Comparison of ENCODE assay signal across 15 cellular contexts in the genomic region with DNA sequence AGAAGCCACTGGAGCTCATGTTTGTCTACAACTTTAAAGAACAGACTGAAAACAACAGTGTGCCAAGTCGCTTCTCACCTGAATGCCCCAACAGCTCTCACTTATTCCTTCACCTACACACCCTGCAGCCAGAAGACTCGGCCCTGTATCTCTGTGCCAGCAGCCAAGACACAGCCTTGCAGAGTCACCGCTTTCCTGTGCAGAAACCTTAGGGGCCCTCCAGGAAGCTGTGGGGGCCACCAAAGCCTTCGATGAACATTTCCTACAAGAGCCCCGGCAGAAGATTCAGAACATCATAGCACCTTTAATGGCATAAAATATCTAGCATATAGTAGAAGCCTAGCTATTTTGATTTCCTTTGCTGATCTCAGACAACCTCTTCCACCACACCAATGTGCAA.
A peak's percentile ranks its signal among the peaks of the same experiment; 100 is the strongest.
DNase-seq lines count a peak whose midpoint lies in the region; ATAC-seq and TF ChIP-seq lines count a peak whose summit lies in the region.
"Had no signal": no experiment of that assay in that cellular context is flagged by ENCODE, and none has a peak within 500 bp of the region (broad histone marks: within the 10 kb centered on the region; RNA-seq: fewer than 3 reads in every experiment).

No MANE protein-coding gene starts in this region.

- DNase-seq in activated T-cell treated with anti-CD3 and anti-CD28 coated beads for 48 hours (ENCODE audit: low read depth) (peak; percentile 35), GDM1 (lab: John Stamatoyannopoulos, UW) (peak; percentile 21), hippocampal formation (lab: John Stamatoyannopoulos, UW) (no peak), NCI-H2029 treated with DMSO at 0.1 percent for 48 hours (lab: John Stamatoyannopoulos, UW) (no peak)
- DNase-seq in activated T-cell treated with anti-CD3 and anti-CD28 coated beads, Interleukin-2, amount 50 U/mL, for 1 hour: no peak
- no peak for DNase-seq in activated T-cell treated with anti-CD3 and anti-CD28 coated beads, Interleukin-2, amount 50 U/mL, for 4 hours
- no peak for DNase-seq in natural killer cell treated with Interleukin-12 subunit alpha and Interleukin-12 subunit beta and Interleukin-15 and Interleukin-18, amount 100 ng/mL, for 72 hours (ENCODE audit: low spot score)
- DNase-seq: Caco-2, NCI-H82, Peyer's patch, testis had no signal

- peaks cover 5% of the 10 kb centered on the region for H3K27me3 Mint-ChIP-seq in activated T-cell treated with anti-CD3 and anti-CD28 coated beads, Interleukin-2, amount 50 U/mL, for 4 hours (ENCODE audit: low read depth)
- H3K27me3 Mint-ChIP-seq in natural killer cell treated with Interleukin-12 subunit alpha and Interleukin-12 subunit beta and Interleukin-15 and Interleukin-18, amount 100 ng/mL, for 72 hours: peaks cover 2 to 18% of the 10 kb centered on the region in 2 donors

- H3K9me3 Mint-ChIP-seq in activated T-cell treated with anti-CD3 and anti-CD28 coated beads, Interleukin-2, amount 50 U/mL, for 4 hours: no peaks in the 10 kb centered on the region
- no peaks in the 10 kb centered on the region for H3K9me3 Mint-ChIP-seq in natural killer cell treated with Interleukin-12 subunit alpha and Interleukin-12 subunit beta and Interleukin-15 and Interleukin-18, amount 100 ng/mL, for 72 hours

- H3K27me3 ChIP-seq in gastroesophageal sphincter: peaks cover 5% of the 10 kb centered on the region
- H3K27me3 ChIP-seq: neutrophil, Peyer's patch, testis had no signal

- no peak overlapping the region for H3K4me3 Mint-ChIP-seq in activated T-cell treated with anti-CD3 and anti-CD28 coated beads, Interleukin-2, amount 50 U/mL, for 4 hours
- H3K4me3 Mint-ChIP-seq in natural killer cell treated with Interleukin-12 subunit alpha and Interleukin-12 subunit beta and Interleukin-15 and Interleukin-18, amount 100 ng/mL, for 72 hours: no peak overlapping the region
- H3K4me3 Mint-ChIP-seq: mesothelial cell of epicardium had no signal

- no peak overlapping the region for H3K4me3 ChIP-seq in gastroesophageal sphincter
- H3K4me3 ChIP-seq: Peyer's patch, testis had no signal

- H3K4me1 Mint-ChIP-seq in activated T-cell treated with anti-CD3 and anti-CD28 coated beads, Interleukin-2, amount 50 U/mL, for 4 hours (ENCODE audit: low read depth): peaks cover 3% of the 10 kb centered on the region
- H3K4me1 Mint-ChIP-seq in natural killer cell treated with Interleukin-12 subunit alpha and Interleukin-12 subunit beta and Interleukin-15 and Interleukin-18, amount 100 ng/mL, for 72 hours (ENCODE audit: low read depth in 2 of 2): peaks cover 0 to 14% of the 10 kb centered on the region in 2 donors
- H3K4me1 Mint-ChIP-seq: mesothelial cell of epicardium had no signal

- H3K36me3 Mint-ChIP-seq in activated T-cell treated with anti-CD3 and anti-CD28 coated beads, Interleukin-2, amount 50 U/mL, for 4 hours (ENCODE audit: insufficient read depth): no peaks in the 10 kb centered on the region
- no peaks in the 10 kb centered on the region for H3K36me3 Mint-ChIP-seq in natural killer cell treated with Interleukin-12 subunit alpha and Interleukin-12 subunit beta and Interleukin-15 and Interleukin-18, amount 100 ng/mL, for 72 hours
- H3K36me3 Mint-ChIP-seq: mesothelial cell of epicardium had no signal

- H3K4me1 ChIP-seq in gastroesophageal sphincter: no peaks in the 10 kb centered on the region
- H3K4me1 ChIP-seq: Caco-2, Peyer's patch, testis had no signal

- H3K9me3 ChIP-seq in gastroesophageal sphincter: no peaks in the 10 kb centered on the region
- H3K9me3 ChIP-seq: Caco-2, neutrophil, Peyer's patch, testis had no signal

- TF ChIP-seq CTCF in gastroesophageal sphincter (IDR thresholded peaks at IDR 0.05): no peak

- H3K27ac Mint-ChIP-seq in natural killer cell treated with Interleukin-12 subunit alpha and Interleukin-12 subunit beta and Interleukin-15 and Interleukin-18, amount 100 ng/mL, for 72 hours: no peak overlapping the region
- H3K27ac Mint-ChIP-seq: mesothelial cell of epicardium had no signal

- peak; percentile 35 to 93 for ATAC-seq in activated T-cell treated with anti-CD3 and anti-CD28 coated beads, Interleukin-2, amount 50 U/mL, for 4 hours
- peak; percentile 35 to 60 for ATAC-seq in natural killer cell treated with Interleukin-12 subunit alpha and Interleukin-12 subunit beta and Interleukin-15 and Interleukin-18, amount 100 ng/mL, for 72 hours
- no peak for ATAC-seq in gastroesophageal sphincter
- ATAC-seq: SK-N-SH treated with all-trans-retinoic acid at 6 μM for 48 hours had no signal

- H3K27ac ChIP-seq in gastroesophageal sphincter: no peak overlapping the region
- H3K27ac ChIP-seq: neutrophil, Peyer's patch, testis had no signal

- no peak for TF ChIP-seq EP300 in gastroesophageal sphincter (IDR thresholded peaks at IDR 0.05)

- H3K36me3 ChIP-seq in gastroesophageal sphincter: no peaks in the 10 kb centered on the region
- H3K36me3 ChIP-seq: neutrophil, Peyer's patch had no signal

- 73 to 94% methylated on average over 4 to 5 of the region's 5 CpGs for WGBS in gastroesophageal sphincter (ENCODE audit: low coverage in 1 of 2), 2 donors

- no peak for TF ChIP-seq POLR2A in gastroesophageal sphincter (IDR thresholded peaks at IDR 0.05)

Comparison
In these comparisons a context has a peak if more than half of its experiments do, and no peak if none do; other contexts are left out.
1. DNase-seq: peak in activated T-cell treated with anti-CD3 and anti-CD28 coated beads for 48 hours (single experiment) and GDM1 (single experiment); none in activated T-cell treated with anti-CD3 and anti-CD28 coated beads, Interleukin-2, amount 50 U/mL, for 1 hour (single experiment), activated T-cell treated with anti-CD3 and anti-CD28 coated beads, Interleukin-2, amount 50 U/mL, for 4 hours (single experiment), natural killer cell treated with Interleukin-12 subunit alpha and Interleukin-12 subunit beta and Interleukin-15 and Interleukin-18, amount 100 ng/mL, for 72 hours (single experiment), hippocampal formation (0 of 2) and NCI-H2029 treated with DMSO at 0.1 percent for 48 hours (single experiment).